In the genomic region with DNA sequence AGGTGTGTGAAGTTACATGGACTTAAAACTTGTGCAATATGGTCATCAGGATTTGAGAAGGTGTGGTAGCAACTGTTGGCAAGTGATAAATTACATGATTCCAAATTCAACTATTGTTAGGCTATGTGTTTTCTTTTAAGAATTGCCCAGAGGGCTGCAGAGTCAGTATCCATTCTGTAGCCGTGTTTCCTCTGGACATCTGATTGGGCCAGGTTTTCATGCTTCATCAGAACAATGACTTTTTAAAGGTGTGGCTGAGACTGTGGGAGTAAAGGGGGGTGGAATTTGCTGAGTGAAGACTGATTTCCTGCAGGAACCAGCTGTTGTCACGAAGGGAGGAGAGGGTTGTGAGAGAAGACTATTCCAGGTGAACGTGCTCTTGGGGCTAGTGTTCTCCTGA, we compare ENCODE assay signal across 29 cellular contexts.
"Had no signal": no experiment of that assay in that cellular context is flagged by ENCODE, and none has a peak within 500 bp of the region (broad histone marks: within the 10 kb centered on the region; RNA-seq: fewer than 3 reads in every experiment).

No MANE protein-coding gene starts in this region.

- ATAC-seq: activated CD4-positive, CD25-positive, alpha-beta regulatory T cell treated with anti-CD3 and anti-CD28 coated beads, Interleukin-2, amount 50 U/mL, for 24 hours; body of pancreas; effector memory CD8-positive, alpha-beta T cell; left colon; natural killer cell; psoas muscle had no signal

- DNase-seq: activated CD4-positive, alpha-beta memory T cell treated with anti-CD3 and anti-CD28 coated beads for 36 hours; activated CD4-positive, alpha-beta T cell treated with anti-CD3 and anti-CD28 coated beads, Interleukin-2, amount 10 ng/mL, durations not matched to agents 24 days and 14 days; activated CD8-positive, alpha-beta memory T cell treated with anti-CD3 and anti-CD28 coated beads, Interleukin-2, amount 50 U/mL, for 4 hours; activated effector memory CD4-positive, alpha-beta T cell treated with anti-CD3 and anti-CD28 coated beads, Interleukin-2, amount 50 U/mL, for 16 hours; activated naive CD4-positive, alpha-beta T cell treated with anti-CD3 and anti-CD28 coated beads for 36 hours; activated naive CD8-positive, alpha-beta T cell treated with anti-CD3 and anti-CD28 coated beads for 36 hours; activated T-cell treated with anti-CD3 and anti-CD28 coated beads, Interleukin-2, amount 50 U/mL, for 1 hour; adrenal gland; aorta; body of pancreas; dorsolateral prefrontal cortex; effector memory CD8-positive, alpha-beta T cell; esophagus squamous epithelium; left colon; natural killer cell; occipital lobe; psoas muscle; stimulated activated CD4-positive, alpha-beta T cell treated with anti-CD3 and anti-CD28 coated beads, Interleukin-15, amount 100 ng/mL, for 24 hours; stimulated activated CD4-positive, alpha-beta T cell treated with anti-CD3 and anti-CD28 coated beads, Interleukin-2, amount 100 ng/mL, for 24 hours; stimulated activated naive CD4-positive, alpha-beta T cell; T-helper 1 cell; tibial artery; WERI-Rb-1 had no signal

- H3K27ac ChIP-seq: adrenal gland, body of pancreas, coronary artery, dorsolateral prefrontal cortex, neural progenitor cell, parathyroid adenoma, psoas muscle, right atrium auricular region, suprapubic skin, tibial artery, WERI-Rb-1 had no signal
